In the genomic region with DNA sequence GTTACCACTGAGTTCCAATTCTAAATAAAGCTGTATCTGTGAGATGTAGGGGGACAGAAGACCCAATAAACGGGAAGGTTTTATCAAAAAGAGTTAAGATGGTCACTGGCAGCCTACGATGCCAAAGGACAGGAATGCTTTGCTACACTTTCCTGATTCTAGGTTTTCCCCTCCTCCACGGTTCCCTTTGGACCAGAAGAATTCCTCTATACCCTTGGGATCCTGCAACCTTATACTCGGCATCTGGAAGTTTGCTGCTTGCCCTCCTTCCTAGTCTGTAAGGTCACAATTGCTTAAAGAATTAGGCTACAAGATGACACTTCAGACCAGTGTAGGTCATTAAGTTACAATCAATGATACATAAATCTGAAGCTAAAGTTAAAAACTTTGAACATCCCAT, we compare ENCODE assay signal across 30 cellular contexts.
DNase-seq lines count a peak whose midpoint lies in the region; FAIRE-seq and TF ChIP-seq lines count a peak whose summit lies in the region.
"Had no signal": no experiment of that assay in that cellular context is flagged by ENCODE, and none has a peak within 500 bp of the region (broad histone marks: within the 10 kb centered on the region; RNA-seq: fewer than 3 reads in every experiment).

No MANE protein-coding gene starts in this region.

- H4K5ac ChIP-seq in H1 (ENCODE audit: insufficient read length, low read depth, low read length): no peak overlapping the region

- H3K18ac ChIP-seq in H1 (ENCODE audit: extremely low read depth, low read length) (no peak overlapping the region), mesenchymal stem cell (ENCODE audit: low read depth in 1 of 2, low read length in 2 of 2) (no peak overlapping the region)

- H3K4me2 ChIP-seq in H1 (ENCODE audit: insufficient read depth in 1 of 2, low read depth in 2 of 2, low read length in 2 of 2) (no peak overlapping the region), mesenchymal stem cell (ENCODE audit: low read length, poor library complexity, severe bottlenecking) (no peak overlapping the region)
- H3K4me2 ChIP-seq: smooth muscle cell had no signal

- WGBS in H1 (ENCODE audit: extremely low coverage in 1 of 2, insufficient coverage in 1 of 2, insufficient read length in 1 of 2, insufficient replicate concordance in 2 of 2, low coverage in 1 of 2, low lambda C conversion rate in 2 of 2, missing lambda C conversion rate in 1 of 2), 2 experiments: 32% methylated on average over 4 of the region's 4 CpGs; no CpG with 5 or more reads in 1 of the 2 experiments
- WGBS in mesenchymal stem cell: 7% methylated on average over 3 of the region's 4 CpGs

- H3K9me3 Mint-ChIP-seq in Calu3 (ENCODE audit: low read depth, unreplicated experiment): no peaks in the 10 kb centered on the region
- H3K9me3 Mint-ChIP-seq: activated CD4-positive, alpha-beta T cell treated with anti-CD3 and anti-CD28 coated beads, Interleukin-2, amount 10 ng/mL, durations not matched to agents 7 days and 5 days; activated naive CD4-positive, alpha-beta T cell treated with anti-CD3 and anti-CD28 coated beads, Interleukin-2, amount 50 U/mL, for 72 hours; central memory CD8-positive, alpha-beta T cell; T-helper 2 cell treated with Interferon-gamma antibody and Interleukin-4, amounts not matched to agents 5 μg/mL and 100 μg/mL, for 36 hours had no signal

- H3K4me1 Mint-ChIP-seq in Calu3 (ENCODE audit: low read depth, unreplicated experiment): no peaks in the 10 kb centered on the region
- H3K4me1 Mint-ChIP-seq: activated CD4-positive, alpha-beta T cell treated with anti-CD3 and anti-CD28 coated beads, Interleukin-2, amount 10 ng/mL, durations not matched to agents 7 days and 5 days; CD4-positive, alpha-beta memory T cell; central memory CD8-positive, alpha-beta T cell had no signal

- H2BK5ac ChIP-seq in H1 (ENCODE audit: low read depth, low read length) (no peak overlapping the region), mesenchymal stem cell (ENCODE audit: low read depth, low read length, poor library complexity, severe bottlenecking) (no peak overlapping the region)

- H2BK15ac ChIP-seq in H1 (ENCODE audit: low read length): no peak overlapping the region
- H2BK15ac ChIP-seq in mesenchymal stem cell (ENCODE audit: low read depth, poor library complexity, severe bottlenecking): no peak overlapping the region

- H2AK5ac ChIP-seq in H1 (ENCODE audit: low read depth, low read length) (no peak overlapping the region), mesenchymal stem cell (ENCODE audit: low read length, severe bottlenecking) (no peak overlapping the region)

- H3K4ac ChIP-seq in H1 (replicated peaks; ENCODE audit: insufficient read length, low read depth, low read length) (no peak overlapping the region), mesenchymal stem cell (ENCODE audit: low read depth in 1 of 2, low read length in 2 of 2) (no peak overlapping the region)

- no TSS peak for BruUV-seq in Calu3 (replicated peaks; lab: Mats Ljungman, UMichigan)

- H3K9ac ChIP-seq in H1 (replicated peaks in 1 of 4; ENCODE audit: extremely low read depth in 1 of 4, low read depth in 3 of 4, low read length in 3 of 4): no peak overlapping the region
- no peak overlapping the region for H3K9ac ChIP-seq in mesenchymal stem cell (ENCODE audit: low read length)
- H3K9ac ChIP-seq: GM23248 had no signal

- H3K9me3 ChIP-seq in H1 (ENCODE audit: insufficient read depth in 2 of 2, low read depth in 1 of 2, low read length in 1 of 2): no peaks in the 10 kb centered on the region
- H3K9me3 ChIP-seq in mesenchymal stem cell (ENCODE audit: control insufficient read depth, low read length): no peaks in the 10 kb centered on the region
- no peaks in the 10 kb centered on the region for H3K9me3 ChIP-seq in effector memory CD4-positive, alpha-beta T cell (ENCODE audit: control insufficient read depth, low read length)
- H3K9me3 ChIP-seq: ascending aorta, upper lobe of right lung had no signal

- no peaks in the 10 kb centered on the region for H3K36me3 ChIP-seq in H1 (ENCODE audit: control insufficient read depth in 2 of 4, insufficient read depth in 4 of 4, low read length in 3 of 4)
- no peaks in the 10 kb centered on the region for H3K36me3 ChIP-seq in mesenchymal stem cell (ENCODE audit: control insufficient read depth in 1 of 2, insufficient read depth in 2 of 2, low read depth in 1 of 2, low read length in 2 of 2)
- H3K36me3 ChIP-seq in effector memory CD4-positive, alpha-beta T cell (ENCODE audit: control insufficient read depth, insufficient read depth, low read length): no peaks in the 10 kb centered on the region
- H3K36me3 ChIP-seq: ascending aorta, upper lobe of right lung had no signal

- no peak for TF ChIP-seq EP300 in H1 (IDR thresholded peaks at IDR 0.05; ENCODE audit: borderline replicate concordance in 1 of 2, low read depth in 2 of 2, low read length in 2 of 2)

- POLR2A ChIA-PET in H1 (lab: Charles Lee; ENCODE audit: partially characterized antibody): interaction anchor here (1.1 kb wide), 1 partner anchor 64 kb away, joined by 3 read pairs; a partner anchor contains a TSS

- H3K27ac ChIP-seq in H1 (ENCODE audit: low read depth, low read length): no peak overlapping the region
- no peak overlapping the region for H3K27ac ChIP-seq in mesenchymal stem cell (ENCODE audit: low read length, poor library complexity, severe bottlenecking)
- H3K27ac ChIP-seq in effector memory CD4-positive, alpha-beta T cell (ENCODE audit: insufficient read depth, low read length, poor library complexity, severe bottlenecking): no peak overlapping the region
- H3K27ac ChIP-seq: ascending aorta, GM23248, upper lobe of right lung, VCaP had no signal

- FAIRE-seq in H1 (lab: Jason Lieb, UNC): peak; percentile 42
- FAIRE-seq: HTR-8/SVneo had no signal

- no peak for TF ChIP-seq POLR2A in H1 (IDR thresholded peaks at IDR 0.05; ENCODE audit: control extremely low read depth in 1 of 2, low read depth in 2 of 2, low read length in 2 of 2)

- peaks cover 0 to 2% of the 10 kb centered on the region in 2 experiments for H4K20me1 ChIP-seq in H1 (replicated peaks in 1 of 2; ENCODE audit: control insufficient read depth in 1 of 2, insufficient read depth in 2 of 2, low read length in 2 of 2)

- H2AFZ ChIP-seq in H1 (ENCODE audit: low read length): no peak overlapping the region
- H2AFZ ChIP-seq in mesenchymal stem cell (ENCODE audit: low read depth, low read length): no peak overlapping the region
- H2AFZ ChIP-seq: GM23248 had no signal

- H3K4me3 ChIP-seq in H1 (ENCODE audit: extremely low read depth in 1 of 4, insufficient read depth in 2 of 4, low read depth in 3 of 4, low read length in 4 of 4): no peak overlapping the region
- no peak overlapping the region for H3K4me3 ChIP-seq in mesenchymal stem cell (ENCODE audit: insufficient read depth in 1 of 2, low read depth in 1 of 2, low read length in 2 of 2)
- no peak overlapping the region for H3K4me3 ChIP-seq in effector memory CD4-positive, alpha-beta T cell (ENCODE audit: insufficient read depth, low read depth, low read length, poor library complexity, severe bottlenecking)
- H3K4me3 ChIP-seq: GM23248, smooth muscle cell, upper lobe of right lung had no signal

- H3K27ac Mint-ChIP-seq in Calu3 (ENCODE audit: unreplicated experiment): no peak overlapping the region
- H3K27ac Mint-ChIP-seq: activated CD4-positive, alpha-beta T cell treated with anti-CD3 and anti-CD28 coated beads, Interleukin-2, amount 10 ng/mL, durations not matched to agents 7 days and 5 days; activated naive CD4-positive, alpha-beta T cell treated with anti-CD3 and anti-CD28 coated beads, Interleukin-2, amount 50 U/mL, for 72 hours; T-helper 2 cell treated with Interferon-gamma antibody and Interleukin-4, amounts not matched to agents 5 μg/mL and 100 μg/mL, for 36 hours had no signal

- peaks cover 2 to 8% (median 6%) of the 10 kb centered on the region in 4 experiments; a peak in 4 of 7 replicates for H3K4me1 ChIP-seq in H1 (replicated peaks in 1 of 4; ENCODE audit: control insufficient read depth in 3 of 4, insufficient read depth in 4 of 4, low read length in 3 of 4)
- no peaks in the 10 kb centered on the region for H3K4me1 ChIP-seq in mesenchymal stem cell (ENCODE audit: control insufficient read depth, insufficient read depth, low read depth, low read length)
- H3K4me1 ChIP-seq in effector memory CD4-positive, alpha-beta T cell (ENCODE audit: control insufficient read depth, insufficient read depth, low read length, poor library complexity, severe bottlenecking): no peaks in the 10 kb centered on the region
- H3K4me1 ChIP-seq: ascending aorta, upper lobe of right lung had no signal

- H2BK20ac ChIP-seq in H1 (ENCODE audit: low read length): no peak overlapping the region

- H3K36me3 Mint-ChIP-seq in Calu3 (ENCODE audit: insufficient read depth, unreplicated experiment): no peaks in the 10 kb centered on the region
- H3K36me3 Mint-ChIP-seq: activated naive CD4-positive, alpha-beta T cell treated with anti-CD3 and anti-CD28 coated beads, Interleukin-2, amount 50 U/mL, for 72 hours; CD4-positive, alpha-beta memory T cell had no signal

- H4K91ac ChIP-seq in H1 (replicated peaks; ENCODE audit: insufficient read length, low read length): no peak overlapping the region
- H4K91ac ChIP-seq in mesenchymal stem cell (ENCODE audit: low read length): no peak overlapping the region

- H2BK120ac ChIP-seq in H1 (replicated peaks; ENCODE audit: low read depth, low read length): no peak overlapping the region
- no peak overlapping the region for H2BK120ac ChIP-seq in mesenchymal stem cell (ENCODE audit: low read depth, low read length)

- H3K27me3 ChIP-seq in H1 (replicated peaks in 1 of 4; ENCODE audit: control insufficient read depth in 3 of 4, extremely low read depth in 1 of 4, insufficient read depth in 3 of 4, low read length in 3 of 4) (no peaks in the 10 kb centered on the region), mesenchymal stem cell (ENCODE audit: control insufficient read depth in 1 of 2, insufficient read depth in 1 of 2, low read length in 2 of 2) (no peaks in the 10 kb centered on the region)
- H3K27me3 ChIP-seq in effector memory CD4-positive, alpha-beta T cell (replicated peaks; ENCODE audit: control insufficient read depth, insufficient read depth, low read length, poor library complexity, severe bottlenecking): no peaks in the 10 kb centered on the region
- H3K27me3 ChIP-seq: ascending aorta, upper lobe of right lung had no signal

- H3K79me2 ChIP-seq in H1 (ENCODE audit: control insufficient read depth in 1 of 2, insufficient read depth in 2 of 2, low read length in 2 of 2): peaks cover 0 to 4% of the 10 kb centered on the region in 2 experiments; a peak in 1 of 4 replicates

- DNase-seq in NCI-H82 (lab: John Stamatoyannopoulos, UW): peak; percentile 10
- no peak for DNase-seq in NCI-H82 treated with DMSO at 0.1 percent for 48 hours (lab: John Stamatoyannopoulos, UW; ENCODE audit: unreplicated experiment)
- no peak for DNase-seq in H1 (ENCODE audit: low read depth in 1 of 2, low spot score in 2 of 2)
- DNase-seq in mesenchymal stem cell: peak; percentile 3
- DNase-seq in Calu3: no peak
- no peak for DNase-seq in effector memory CD4-positive, alpha-beta T cell
- no peak for DNase-seq in NCI-H2029 (lab: John Stamatoyannopoulos, UW)
- DNase-seq in activated naive CD4-positive, alpha-beta T cell (lab: John Stamatoyannopoulos, UW): no peak
- DNase-seq: 8988T; activated CD4-positive, alpha-beta T cell treated with anti-CD3 and anti-CD28 coated beads, Interleukin-2, amount 10 ng/mL, durations not matched to agents 7 days and 5 days; AML-193; CD4-positive, alpha-beta memory T cell; DMS53; erythroblast; GDM1; GM23248; KG1; kidney; NCI-H1436 treated with DMSO at 0.1 percent for 48 hours; nucleus accumbens; stimulated activated CD4-positive, alpha-beta T cell treated with anti-CD3 and anti-CD28 coated beads, Interleukin-2, amount 100 ng/mL, for 24 hours; substantia nigra; upper lobe of right lung had no signal

- H3K14ac ChIP-seq in H1 (ENCODE audit: insufficient read length) (no peak overlapping the region), mesenchymal stem cell (ENCODE audit: low read length in 2 of 2) (no peak overlapping the region)

- TF ChIP-seq CTCF in H1 (IDR thresholded peaks at IDR 0.05; ENCODE audit: control extremely low read depth in 1 of 3, insufficient read depth in 1 of 3, low read depth in 1 of 3, low read length in 3 of 3) (no peak), Calu3 (IDR thresholded peaks at IDR 0.05; ENCODE audit: unreplicated experiment) (no peak)

- no peaks in the 10 kb centered on the region for H3K79me1 ChIP-seq in H1 (ENCODE audit: low read depth, low read length)
- H3K79me1 ChIP-seq in mesenchymal stem cell (replicated peaks; ENCODE audit: low read length, poor library complexity, severe bottlenecking): peaks cover 3% of the 10 kb centered on the region

- H3K23ac ChIP-seq in H1 (ENCODE audit: insufficient read length) (no peak overlapping the region), mesenchymal stem cell (ENCODE audit: low read length in 2 of 2) (no peak overlapping the region)

- H2BK12ac ChIP-seq in H1 (ENCODE audit: low read depth, low read length) (no peak overlapping the region), mesenchymal stem cell (ENCODE audit: low read length in 2 of 2) (no peak overlapping the region)

- no peak overlapping the region for H3K4me3 Mint-ChIP-seq in Calu3 (ENCODE audit: low read depth, unreplicated experiment)
- H3K4me3 Mint-ChIP-seq: activated CD4-positive, alpha-beta T cell treated with anti-CD3 and anti-CD28 coated beads, Interleukin-2, amount 10 ng/mL, durations not matched to agents 7 days and 5 days; CD4-positive, alpha-beta memory T cell; central memory CD8-positive, alpha-beta T cell; T-helper 2 cell treated with Interferon-gamma antibody and Interleukin-4, amounts not matched to agents 5 μg/mL and 100 μg/mL, for 36 hours had no signal

- H4K8ac ChIP-seq in H1 (ENCODE audit: extremely low read depth, insufficient read depth, low read length) (no peak overlapping the region), mesenchymal stem cell (ENCODE audit: low read length) (no peak overlapping the region)

- H3K56ac ChIP-seq in H1 (replicated peaks; ENCODE audit: insufficient read length, low read depth, low read length): no peak overlapping the region

- H3K27me3 Mint-ChIP-seq in Calu3 (ENCODE audit: unreplicated experiment): peaks cover 25% of the 10 kb centered on the region
- H3K27me3 Mint-ChIP-seq: activated CD4-positive, alpha-beta T cell treated with anti-CD3 and anti-CD28 coated beads, Interleukin-2, amount 10 ng/mL, durations not matched to agents 7 days and 5 days; CD4-positive, alpha-beta memory T cell; central memory CD8-positive, alpha-beta T cell had no signal

- no peak for TF ChIP-seq RAD21 in H1 (IDR thresholded peaks at IDR 0.05 in 1 of 2, conservative IDR thresholded peaks at IDR 0.05 in 1 of 2; ENCODE audit: low read depth in 2 of 2, low read length in 2 of 2)

- CTCF ChIA-PET in H1 (lab: Charles Lee; ENCODE audit: partially characterized antibody): no interaction called here
- CTCF ChIA-PET in Calu3 (lab: Charles Lee): interaction anchor here (0.6 kb wide), 1 partner anchor 960 kb away, joined by 4 read pairs; no protein-coding TSS in a partner anchor

- no peaks in the 10 kb centered on the region for H3K23me2 ChIP-seq in H1 (ENCODE audit: low read depth, low read length)

- intact Hi-C loops in Calu3 (cut with micrococcal nuclease; ENCODE audit: unreplicated experiment): no loop called here

Comparison
In these comparisons a context has a peak if more than half of its experiments do, and no peak if none do; other contexts are left out.
1. DNase-seq: peak in NCI-H82 (single experiment) and mesenchymal stem cell (single experiment); none in NCI-H82 treated with DMSO at 0.1 percent for 48 hours (single experiment), H1 (0 of 2), Calu3 (single experiment), effector memory CD4-positive, alpha-beta T cell (0 of 3), NCI-H2029 (single experiment) and activated naive CD4-positive, alpha-beta T cell (0 of 4).